ENCODE assay signal across 8 cellular contexts in the genomic region with DNA sequence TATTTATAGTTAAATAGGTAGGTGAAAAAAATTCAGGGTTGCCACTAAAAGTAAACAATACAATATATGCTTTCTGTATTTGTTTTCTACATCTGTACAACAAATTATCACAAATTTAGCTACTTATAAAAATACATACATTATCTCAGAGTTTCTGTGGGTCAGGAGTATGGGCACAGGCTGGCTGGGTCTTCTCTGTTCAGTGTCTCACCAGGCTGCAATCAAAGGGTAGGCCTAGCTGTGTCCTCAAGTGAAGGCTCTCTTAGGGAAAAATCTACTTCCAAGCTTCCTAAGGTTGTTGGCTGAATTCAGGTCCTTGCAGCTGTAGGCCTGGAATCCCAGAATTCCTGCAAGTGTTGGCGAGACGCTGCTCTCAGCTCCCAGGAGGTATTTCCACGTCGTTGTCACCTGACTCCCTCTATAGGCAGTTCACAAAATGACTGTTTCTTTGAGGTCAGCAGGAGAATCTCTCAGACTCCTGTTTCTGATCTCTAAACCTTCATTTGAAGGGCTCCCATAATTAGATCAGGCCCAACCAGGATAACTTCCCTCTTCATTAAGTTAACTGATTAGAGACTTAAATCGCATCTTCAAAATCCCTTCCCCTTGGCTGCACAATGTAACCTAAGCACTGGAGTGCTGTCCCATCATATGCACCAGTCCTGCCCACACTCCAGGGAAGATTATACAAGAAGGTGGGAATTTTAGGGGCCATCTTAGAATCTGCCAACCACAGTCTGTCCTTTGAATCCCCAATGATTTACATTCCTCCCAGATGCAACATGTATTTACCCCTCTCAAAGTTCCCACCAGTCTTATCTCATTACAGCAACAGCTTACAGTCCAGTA.
DNase-seq lines count a peak whose midpoint lies in the region; ATAC-seq and TF ChIP-seq lines count a peak whose summit lies in the region.

No MANE protein-coding gene starts in this region.

- H3K4me3 ChIP-seq in DOHH2 (ENCODE audit: low read length): no peak overlapping the region
- no peak overlapping the region for H3K4me3 ChIP-seq in LNCaP clone FGC (ENCODE audit: low read depth, low read length)
- no peak overlapping the region for H3K4me3 ChIP-seq in astrocyte of the spinal cord (ENCODE audit: low read depth, low read length)

- H3K27ac ChIP-seq in DOHH2 (ENCODE audit: low read depth, low read length): no peak overlapping the region

- no peaks in the 10 kb centered on the region for H3K4me1 ChIP-seq in DOHH2 (ENCODE audit: control insufficient read depth, low read length)

- no peaks in the 10 kb centered on the region for H3K27me3 ChIP-seq in DOHH2 (ENCODE audit: control insufficient read depth, low read length)

- no peaks in the 10 kb centered on the region for H3K27me3 Mint-ChIP-seq in nephron progenitor cell (ENCODE audit: low read depth, poor library complexity)

- H4K20me1 ChIP-seq in DOHH2 (ENCODE audit: control insufficient read depth, insufficient read depth, low read depth, low read length): no peaks in the 10 kb centered on the region

- H3K4me3 Mint-ChIP-seq in nephron progenitor cell: no peak overlapping the region

- no peaks in the 10 kb centered on the region for H3K9me3 Mint-ChIP-seq in nephron progenitor cell

- DNase-seq in LNCaP clone FGC (ENCODE audit: low read depth): peak; percentile 39
- DNase-seq in astrocyte of the spinal cord (ENCODE audit: low read depth, low spot score): peak; percentile 22
- peak; percentile 18 for DNase-seq in nephron progenitor cell
- no peak for DNase-seq in cardiac septum (ENCODE audit: low spot score)
- no peak for DNase-seq in activated T-cell treated with anti-CD3 and anti-CD28 coated beads, Interleukin-2, amount 50 U/mL, for 48 hours
- DNase-seq in activated CD4-positive, alpha-beta T cell treated with anti-CD3 and anti-CD28 coated beads for 4 hours: no peak

- in situ Hi-C loops in astrocyte of the spinal cord (cut with HindIII; ENCODE audit: low sequenced_read_pairs): no loop called here

- intact Hi-C loops in cardiac septum (cut with DNase I): no loop called here

- H3K79me2 ChIP-seq in DOHH2 (ENCODE audit: control insufficient read depth, low read length): no peaks in the 10 kb centered on the region

- no peaks in the 10 kb centered on the region for H3K36me3 ChIP-seq in DOHH2 (ENCODE audit: control insufficient read depth, low read length)

- 0 out of 2 replicates have a peak overlapping the region, but pooled peaks have one; percentile 4 for H3K4me2 ChIP-seq in DOHH2 (ENCODE audit: low read length)

- H3K4me1 Mint-ChIP-seq in nephron progenitor cell: peaks cover 18% of the 10 kb centered on the region

- no peaks in the 10 kb centered on the region for H3K36me3 Mint-ChIP-seq in nephron progenitor cell (ENCODE audit: low read depth)

- no peaks in the 10 kb centered on the region for H3F3A ChIP-seq in DOHH2 (ENCODE audit: control insufficient read depth, insufficient read depth)

- H3K9me2 ChIP-seq in DOHH2 (replicated peaks; ENCODE audit: control insufficient read depth, low read length): no peaks in the 10 kb centered on the region

- H3K9me3 ChIP-seq in DOHH2 (ENCODE audit: control insufficient read depth, insufficient read depth, low read length): no peaks in the 10 kb centered on the region

- TF ChIP-seq CTCF in DOHH2 (IDR thresholded peaks at IDR 0.05; ENCODE audit: low read depth, low read length, poor library complexity, severe bottlenecking): peak; percentile 71
- peak; percentile 82 for TF ChIP-seq CTCF in LNCaP clone FGC (IDR thresholded peaks at IDR 0.05; ENCODE audit: control insufficient read depth, extremely low read depth, insufficient read depth)
- TF ChIP-seq CTCF in astrocyte of the spinal cord (IDR thresholded peaks at IDR 0.05; ENCODE audit: low read depth, low read length): peak; percentile 31
- peak; percentile 36 for TF ChIP-seq CTCF in nephron progenitor cell (IDR thresholded peaks at IDR 0.05)

- H3K27ac Mint-ChIP-seq in nephron progenitor cell: no peak overlapping the region

- ATAC-seq in GM21423 (IDR thresholded peaks at IDR 0.05; ENCODE audit: unreplicated experiment): peak; percentile 78

Comparison
In these comparisons a context has a peak if more than half of its experiments do, and no peak if none do; other contexts are left out.
1. CTCF ChIP-seq: peak in every context shown above with its lines; median percentile 82 in LNCaP clone FGC; 71 in DOHH2; 36 in nephron progenitor cell; 31 in astrocyte of the spinal cord.
2. DNase-seq: peak in LNCaP clone FGC (single experiment), astrocyte of the spinal cord (single experiment) and nephron progenitor cell (single experiment); none in cardiac septum (single experiment), activated T-cell treated with anti-CD3 and anti-CD28 coated beads, Interleukin-2, amount 50 U/mL, for 48 hours (0 of 2) and activated CD4-positive, alpha-beta T cell treated with anti-CD3 and anti-CD28 coated beads for 4 hours (0 of 2).